Comparison of ENCODE assay signal across 8 cellular contexts in genomic region chr13:51912091-51912490, GRCh38. TPM values are rescaled to one million over a fixed set of nuclear protein-coding genes. Genes with fewer than 3 reads are reported as not detected.
DNase-seq lines count a peak whose midpoint lies in the region; ATAC-seq, FAIRE-seq and TF ChIP-seq lines count a peak whose summit lies in the region.
"Had no signal": no experiment of that assay in that cellular context is flagged by ENCODE, and none has a peak within 500 bp of the region (broad histone marks: within the 10 kb centered on the region; RNA-seq: fewer than 3 reads in every experiment).

No MANE protein-coding gene starts in this region.

- intact Hi-C loops in left ventricle myocardium inferior (cut with micrococcal nuclease) = no loop called here

- no peaks in the 10 kb centered on the region for H3K36me3 Mint-ChIP-seq in stimulated activated effector memory CD8-positive, alpha-beta T cell treated with anti-CD3 and anti-CD28 coated beads, Interleukin-12 subunit alpha, Interleukin-12 subunit beta, amount 100 ng/mL, for 72 hours

- WGBS in small intestine, 3 donors = 58 to 72% (median 64%) methylated on average over 10 of the region's 10 CpGs

- peak; percentile 33 for TF ChIP-seq CTCF in left ventricle myocardium inferior (IDR thresholded peaks at IDR 0.05; ENCODE audit: borderline replicate concordance)

- H3K9me3 ChIP-seq in left ventricle myocardium inferior (replicated peaks) (no peaks in the 10 kb centered on the region), small intestine (ENCODE audit: control insufficient read depth, low read depth) (no peaks in the 10 kb centered on the region)

- H3K4me3 ChIP-seq in left ventricle myocardium inferior (no peak overlapping the region), small intestine (ENCODE audit: low read depth in 1 of 2, low read length in 2 of 2) (no peak overlapping the region)

- H3K4me1 Mint-ChIP-seq in stimulated activated effector memory CD8-positive, alpha-beta T cell treated with anti-CD3 and anti-CD28 coated beads, Interleukin-12 subunit alpha, Interleukin-12 subunit beta, amount 100 ng/mL, for 72 hours = peaks cover 27% of the 10 kb centered on the region

- H3K9me3 Mint-ChIP-seq in stimulated activated effector memory CD8-positive, alpha-beta T cell treated with anti-CD3 and anti-CD28 coated beads, Interleukin-12 subunit alpha, Interleukin-12 subunit beta, amount 100 ng/mL, for 72 hours = no peaks in the 10 kb centered on the region
- H3K9me3 Mint-ChIP-seq: dendritic cell treated with granulocyte-macrophage colony-stimulating factor and Interleukin-4, amounts not matched to agents 40 ng/mL and 50 ng/mL, for 4 days had no signal

- FAIRE-seq in small intestine (lab: Jason Lieb, UNC) = no peak

- DNase-seq in LHCN-M2 (ENCODE audit: low read depth) = peak; percentile 15
- DNase-seq in NCI-H748 treated with DMSO at 0.1 percent for 48 hours (lab: John Stamatoyannopoulos, UW) = peak; percentile 68
- no peak for DNase-seq in left ventricle myocardium inferior
- DNase-seq in small intestine = peak; percentile 15
- no peak for DNase-seq in stimulated activated effector memory CD8-positive, alpha-beta T cell treated with anti-CD3 and anti-CD28 coated beads, Interleukin-12 subunit alpha, Interleukin-12 subunit beta, amount 100 ng/mL, for 72 hours (ENCODE audit: low spot score in 2 of 2)

- no peak overlapping the region for H3K4me3 Mint-ChIP-seq in stimulated activated effector memory CD8-positive, alpha-beta T cell treated with anti-CD3 and anti-CD28 coated beads, Interleukin-12 subunit alpha, Interleukin-12 subunit beta, amount 100 ng/mL, for 72 hours
- H3K4me3 Mint-ChIP-seq: dendritic cell treated with granulocyte-macrophage colony-stimulating factor and Interleukin-4, amounts not matched to agents 40 ng/mL and 50 ng/mL, for 4 days had no signal

- H3K4me1 ChIP-seq in left ventricle myocardium inferior = peaks cover 4% of the 10 kb centered on the region
- H3K4me1 ChIP-seq in small intestine (ENCODE audit: control insufficient read depth in 2 of 2, insufficient read depth in 1 of 2, low read depth in 1 of 2, low read length in 1 of 2) = peaks cover 0 to 2% of the 10 kb centered on the region in 2 donors

- H3K27me3 ChIP-seq in left ventricle myocardium inferior (ENCODE audit: low read depth) (no peaks in the 10 kb centered on the region), small intestine (ENCODE audit: control insufficient read depth in 2 of 2, insufficient read depth in 2 of 2, low read length in 2 of 2) (no peaks in the 10 kb centered on the region)

- H3K27ac ChIP-seq in left ventricle myocardium inferior (replicated peaks) = no peak overlapping the region
- H3K27ac ChIP-seq in small intestine (ENCODE audit: low read depth in 1 of 2, low read length in 1 of 2) = no peak overlapping the region

- no peak for ATAC-seq in HG03432 (IDR thresholded peaks at IDR 0.05; ENCODE audit: unreplicated experiment)
- no peak for ATAC-seq in activated CD4-positive, CD25-positive, alpha-beta regulatory T cell treated with anti-CD3 and anti-CD28 coated beads, Interleukin-2, amount 50 U/mL, for 24 hours
- no peak for ATAC-seq in stimulated activated effector memory CD8-positive, alpha-beta T cell treated with anti-CD3 and anti-CD28 coated beads, Interleukin-12 subunit alpha, Interleukin-12 subunit beta, amount 100 ng/mL, for 72 hours

- H3K27ac Mint-ChIP-seq in stimulated activated effector memory CD8-positive, alpha-beta T cell treated with anti-CD3 and anti-CD28 coated beads, Interleukin-12 subunit alpha, Interleukin-12 subunit beta, amount 100 ng/mL, for 72 hours = no peak overlapping the region
- H3K27ac Mint-ChIP-seq: dendritic cell treated with granulocyte-macrophage colony-stimulating factor and Interleukin-4, amounts not matched to agents 40 ng/mL and 50 ng/mL, for 4 days had no signal

- H3K36me3 ChIP-seq in left ventricle myocardium inferior (no peaks in the 10 kb centered on the region), small intestine (ENCODE audit: control insufficient read depth in 2 of 2, insufficient read depth in 2 of 2, low read length in 2 of 2) (no peaks in the 10 kb centered on the region)

RNA-seq across cellular contexts. Expression of gene CCDC70, which starts 50.3 kb away (rescaled TPM):
- total RNA-seq in LHCN-M2 (2014; rRNA removed) = not detected in 2 replicates
- not detected for polyA plus RNA-seq in LHCN-M2 (2012)
- not detected for total RNA-seq in left ventricle myocardium inferior
- polyA plus RNA-seq in small intestine = not detected

Comparison
In these comparisons a context has a peak if more than half of its experiments do, and no peak if none do; other contexts are left out.
1. DNase-seq: peak in LHCN-M2 (single experiment), NCI-H748 treated with DMSO at 0.1 percent for 48 hours (single experiment) and small intestine (single experiment); none in left ventricle myocardium inferior (single experiment) and stimulated activated effector memory CD8-positive, alpha-beta T cell treated with anti-CD3 and anti-CD28 coated beads, Interleukin-12 subunit alpha, Interleukin-12 subunit beta, amount 100 ng/mL, for 72 hours (0 of 2).